Comparison of ENCODE assay signal across 8 cellular contexts in the genomic region with DNA sequence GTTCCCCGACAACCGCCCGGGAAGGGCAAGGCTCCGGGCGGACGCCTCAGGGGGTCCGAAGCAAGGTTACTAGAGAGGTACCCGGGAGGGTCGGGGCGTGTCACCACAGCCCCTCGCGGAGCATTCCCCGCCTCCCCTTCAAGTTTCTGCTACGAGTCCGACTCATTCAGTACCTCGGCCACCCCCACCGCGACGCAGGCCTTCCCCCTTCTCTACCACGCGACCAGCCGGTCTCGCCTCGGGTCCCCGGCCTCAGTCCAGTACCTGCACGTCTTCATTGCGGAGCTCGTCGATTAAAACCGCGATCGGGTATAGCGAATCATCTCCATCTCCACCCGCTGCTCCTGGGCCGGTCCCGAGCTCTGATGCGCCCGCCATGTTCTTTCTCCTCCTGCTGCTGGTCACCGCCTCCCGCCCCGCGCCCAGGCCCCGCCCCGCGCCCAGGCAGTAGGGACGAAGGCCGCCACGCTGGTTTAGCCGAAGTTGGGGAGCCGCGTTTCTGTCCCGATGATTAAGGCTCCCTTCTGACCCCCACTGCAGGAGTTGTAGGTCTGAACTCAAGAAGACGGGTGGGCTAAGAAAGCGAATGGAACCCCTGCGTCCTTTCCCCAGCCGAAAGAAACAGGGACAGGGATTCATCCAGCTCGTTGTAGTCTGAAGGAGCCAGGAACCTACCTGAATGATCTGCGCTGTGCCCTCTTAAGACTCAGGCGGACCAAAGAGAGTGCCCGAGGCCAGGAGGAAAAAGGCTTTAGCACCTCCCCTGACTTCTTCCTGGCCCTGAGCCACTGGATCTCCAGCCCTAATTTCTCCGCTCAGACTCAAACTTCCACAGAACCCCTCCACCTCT. TPM values are rescaled to one million over a fixed set of nuclear protein-coding genes. Genes with fewer than 3 reads are reported as not detected.
DNase-seq lines count a peak whose midpoint lies in the region; FAIRE-seq and TF ChIP-seq lines count a peak whose summit lies in the region.

TSS of gene PPP2R1B (minus strand) at position 406 of the 850 bp plus-strand sequence. CDS start at position 378, 28 bp downstream.

- no peaks in the 10 kb centered on the region for H3F3A ChIP-seq in Loucy (ENCODE audit: low read depth)

- H2AK5ac ChIP-seq in neuronal stem cell (ENCODE audit: low read depth, low read length) = peak within 1 kb of the TSS; percentile 6

- FAIRE-seq in H54 (lab: Jason Lieb, UNC) = no peak
- FAIRE-seq in frontal cortex (lab: Jason Lieb, UNC) = no peak

- H3K4me3 ChIP-seq in Loucy (ENCODE audit: low read length, poor library complexity, severe bottlenecking) (peak within 1 kb of the TSS; percentile 82), neuronal stem cell (ENCODE audit: low read length in 2 of 2) (peak within 1 kb of the TSS; percentile 78 to 94)

- TF ChIP-seq CTCF in Loucy (conservative IDR thresholded peaks at IDR 0.05; ENCODE audit: low read length) = no peak

- peak within 1 kb of the TSS; percentile 92 for H2AFZ ChIP-seq in Loucy (ENCODE audit: low read length)
- peak within 1 kb of the TSS; percentile 86 for H2AFZ ChIP-seq in neuronal stem cell (ENCODE audit: low read length)

- H3K79me1 ChIP-seq in neuronal stem cell (ENCODE audit: low read depth, low read length) = no peaks in the 10 kb centered on the region

- no CpG with 5 or more reads among the region's 61 CpGs for WGBS in neuronal stem cell (ENCODE audit: extremely low coverage in 2 of 2, insufficient read length in 2 of 2, insufficient replicate concordance in 1 of 2), 2 donors

- H3K23ac ChIP-seq in neuronal stem cell (ENCODE audit: low read depth, low read length, poor library complexity) = peak within 1 kb of the TSS; percentile 86

- DNase-seq in H54 (ENCODE audit: insufficient read length, low spot score) (peak; percentile 72), SK-MEL-5 (ENCODE audit: low read depth, low spot score) (peak; percentile 77), frontal cortex (ENCODE audit: low spot score in 2 of 2) (peak; percentile 90 to 94), neuronal stem cell (ENCODE audit: low spot score) (peak; percentile 79), substantia nigra (lab: John Stamatoyannopoulos, UW) (peak; percentile 30 to 94 (median 85))
- DNase-seq in activated naive CD4-positive, alpha-beta T cell treated with Interleukin-2 at 50 U/mL for 16 hours = peak; percentile 75

- peaks cover 19% of the 10 kb centered on the region for H4K20me1 ChIP-seq in Loucy (ENCODE audit: insufficient read depth, low read length, poor library complexity, severe bottlenecking)

- H3K18ac ChIP-seq in neuronal stem cell (ENCODE audit: low read length) = peak within 1 kb of the TSS; percentile 95

- H3K14ac ChIP-seq in neuronal stem cell (ENCODE audit: low read length) = peak within 1 kb of the TSS; percentile 1

- peak within 1 kb of the TSS; percentile 83 for H3K27ac ChIP-seq in neuronal stem cell (replicated peaks; ENCODE audit: low read length)
- H3K27ac ChIP-seq in substantia nigra (ENCODE audit: low read depth, low read length, poor library complexity, severe bottlenecking) = peak within 1 kb of the TSS; percentile 88

- no peaks in the 10 kb centered on the region for H3K27me3 ChIP-seq in Loucy (ENCODE audit: insufficient read depth, low read length, poor library complexity, severe bottlenecking)
- H3K27me3 ChIP-seq in neuronal stem cell (ENCODE audit: control insufficient read depth in 3 of 3, insufficient read depth in 3 of 3, low read depth in 1 of 3, low read length in 3 of 3) = peaks cover 0 to 3% (median 0%) of the 10 kb centered on the region in 3 experiments

- no peaks in the 10 kb centered on the region for H3K9me2 ChIP-seq in Loucy (replicated peaks; ENCODE audit: low read depth, low read length)

- H3K36me3 ChIP-seq in ES-I3 (ENCODE audit: insufficient read depth, low read length) (peaks cover 13% of the 10 kb centered on the region), Loucy (ENCODE audit: insufficient read depth, low read length) (peaks cover 6% of the 10 kb centered on the region; the same call in 1 of the 2 replicates), neuronal stem cell (replicated peaks in 1 of 2; ENCODE audit: control insufficient read depth in 2 of 2, insufficient read depth in 2 of 2, low read length in 2 of 2) (peaks cover 6 to 32% of the 10 kb centered on the region in 2 donors)

- peaks cover 49% of the 10 kb centered on the region for H3K79me2 ChIP-seq in Loucy (ENCODE audit: insufficient read depth, low read length)

- H4K91ac ChIP-seq in neuronal stem cell (ENCODE audit: low read depth, low read length, poor library complexity) = no peak within 1 kb of the TSS

- TF ChIP-seq POLR2A in H54 (IDR thresholded peaks at IDR 0.05; ENCODE audit: low read depth, low read length) = peak; percentile 48

- no peak within 1 kb of the TSS for H3K4ac ChIP-seq in neuronal stem cell (ENCODE audit: low read length)

- no peak within 1 kb of the TSS for H2BK15ac ChIP-seq in neuronal stem cell (ENCODE audit: low read length)

- H3K4me2 ChIP-seq in Loucy (ENCODE audit: low read depth, low read length, poor library complexity, severe bottlenecking) (peak within 1 kb of the TSS; percentile 86), neuronal stem cell (ENCODE audit: insufficient read depth, low read length, poor library complexity, severe bottlenecking) (peak within 1 kb of the TSS; percentile 76)

- H4K8ac ChIP-seq in neuronal stem cell (ENCODE audit: low read depth, low read length) = peak within 1 kb of the TSS; percentile 88

- no peak within 1 kb of the TSS for H2BK12ac ChIP-seq in neuronal stem cell (ENCODE audit: low read length)

- H3K4me1 ChIP-seq in ES-I3 (ENCODE audit: insufficient read depth, low read length) (peaks cover 11% of the 10 kb centered on the region; the same call in 1 of the 2 replicates), Loucy (ENCODE audit: insufficient read depth, low read length, poor library complexity, severe bottlenecking) (peaks cover 45% of the 10 kb centered on the region), neuronal stem cell (ENCODE audit: control insufficient read depth in 2 of 2, insufficient read depth in 1 of 2, low read depth in 1 of 2, low read length in 2 of 2) (peaks cover 12 to 17% of the 10 kb centered on the region in 2 donors)

- H3K9me3 ChIP-seq in ES-I3 (ENCODE audit: control insufficient read depth, insufficient read depth, low read length) (no peaks in the 10 kb centered on the region), Loucy (ENCODE audit: insufficient read depth, low read depth, low read length) (no peaks in the 10 kb centered on the region), neuronal stem cell (replicated peaks in 1 of 2; ENCODE audit: control insufficient read depth in 2 of 2, insufficient read depth in 1 of 2, low read depth in 1 of 2, low read length in 2 of 2) (no peaks in the 10 kb centered on the region)

- H2BK120ac ChIP-seq in neuronal stem cell (ENCODE audit: low read depth, low read length) = no peak within 1 kb of the TSS

- H3K9ac ChIP-seq in ES-I3 (ENCODE audit: low read depth, low read length) (peak within 1 kb of the TSS; percentile 91), Loucy (ENCODE audit: low read depth, low read length, poor library complexity, severe bottlenecking) (peak within 1 kb of the TSS; percentile 87), neuronal stem cell (ENCODE audit: low read depth, low read length, poor library complexity) (peak within 1 kb of the TSS; percentile 94)

- in situ Hi-C loops in SK-MEL-5 (cut with HindIII; ENCODE audit: low pct_unique_long_range_greater_than_20kb, low sequenced_read_pairs) = no loop called here

- H2BK5ac ChIP-seq in neuronal stem cell (ENCODE audit: low read length) = peak within 1 kb of the TSS; percentile 54

RNA-seq across cellular contexts. Expression of gene PPP2R1B, which starts in this region (rescaled TPM):
- total RNA-seq in SK-MEL-5 (2014; rRNA removed; shearing (Covaris generic)) = 28.2 and 31.5 TPM in 2 replicates
- polyA plus RNA-seq in SK-MEL-5 (2015; cell fraction: cytosol; rRNA removed) = 12.8 and 14.6 TPM in 2 replicates
- polyA plus RNA-seq in SK-MEL-5 (2015; cell fraction: nucleus; rRNA removed) = 13.7 and 20.2 TPM in 2 replicates
- 22.0 TPM for total RNA-seq in frontal cortex
- 20.2 TPM for polyA plus RNA-seq in neuronal stem cell (2013, experiment 1 of 2)
- polyA plus RNA-seq in neuronal stem cell (2013, experiment 2 of 2) = 20.3 TPM

Comparison
In these comparisons a context has a peak if more than half of its experiments do, and no peak if none do; other contexts are left out.
1. Peak in every context shown above with its lines: DNase-seq, H3K4me3 ChIP-seq and H3K27ac ChIP-seq.